In the genomic region with DNA sequence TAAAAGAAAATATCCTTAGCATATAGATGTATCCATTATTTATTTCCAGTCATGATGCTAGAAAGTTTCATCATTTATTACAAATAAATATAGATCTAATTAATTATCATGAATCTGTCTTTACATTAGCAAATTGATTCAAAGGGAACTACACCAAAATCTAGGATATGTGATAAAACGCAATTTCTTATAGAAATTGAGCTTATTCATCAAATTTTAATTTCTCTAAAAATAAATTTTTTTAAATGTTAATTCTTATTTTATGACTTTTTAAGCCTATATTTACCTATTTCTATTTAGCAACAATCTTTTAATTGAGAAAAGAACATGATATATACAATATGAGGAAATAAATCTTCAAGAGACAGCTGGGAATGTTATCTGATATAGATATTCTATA, we compare ENCODE assay signal across 25 cellular contexts. TPM values are rescaled to one million over a fixed set of nuclear protein-coding genes. Genes with fewer than 3 reads are reported as not detected.
A peak's percentile ranks its signal among the peaks of the same experiment; 100 is the strongest.
DNase-seq lines count a peak whose midpoint lies in the region; ATAC-seq, FAIRE-seq and TF ChIP-seq lines count a peak whose summit lies in the region.
"Had no signal": no experiment of that assay in that cellular context is flagged by ENCODE, and none has a peak within 500 bp of the region (broad histone marks: within the 10 kb centered on the region; RNA-seq: fewer than 3 reads in every experiment).

No MANE protein-coding gene starts in this region.

- POLR2A ChIA-PET in OCI-LY7 (lab: Charles Lee) = no interaction called here

- H3K9me3 ChIP-seq in tibial artery = peaks cover 0 to 8% (median 5%) of the 10 kb centered on the region in 3 donors
- no peaks in the 10 kb centered on the region for H3K9me3 ChIP-seq in OCI-LY7 (ENCODE audit: low read length)
- H3K9me3 ChIP-seq: BE2C, HAP-1 had no signal

- no peak overlapping the region for H3K4me2 ChIP-seq in OCI-LY7 (ENCODE audit: low read length)

- ATAC-seq in stimulated activated naive CD8-positive, alpha-beta T cell treated with anti-CD3 and anti-CD28 coated beads, Interleukin-15, Interleukin-2, amounts not matched to agents 100 U/mL and 50 U/mL, for 24 hours = no peak
- ATAC-seq: HepG2 had no signal

- no peaks in the 10 kb centered on the region for H3K79me2 ChIP-seq in OCI-LY7 (ENCODE audit: insufficient read depth, low read depth, low read length)

- no TSS peak for BruUV-seq in OCI-LY7 (replicated peaks; lab: Mats Ljungman, UMichigan)

- H3K27ac ChIP-seq in tibial artery = no peak overlapping the region
- H3K27ac ChIP-seq in OCI-LY7 (ENCODE audit: low read depth, low read length, poor library complexity, severe bottlenecking) = no peak overlapping the region
- H3K27ac ChIP-seq: GM23248 had no signal

- intact Hi-C loops in tibial artery (cut with DNase I; ENCODE audit: low total_unique reads) (no loop called here), OCI-LY7 (cut with micrococcal nuclease; ENCODE audit: unreplicated experiment) (no loop called here)

- TF ChIP-seq CTCF in nephron (IDR thresholded peaks at IDR 0.05; ENCODE audit: unreplicated experiment in 3 of 3) = no peak
- TF ChIP-seq CTCF in tibial artery (IDR thresholded peaks at IDR 0.05) = no peak
- no peak for TF ChIP-seq CTCF in OCI-LY7 (conservative IDR thresholded peaks at IDR 0.05; ENCODE audit: low read length)

- H3K27me3 Mint-ChIP-seq in nephron (ENCODE audit: low read depth) = no peaks in the 10 kb centered on the region

- CTCF ChIA-PET in OCI-LY7 (lab: Charles Lee; ENCODE audit: unreplicated experiment) = no interaction called here

- H3K4me1 Mint-ChIP-seq in nephron = peaks cover 48% of the 10 kb centered on the region
- H3K4me1 Mint-ChIP-seq: CD4-positive, CD25-positive, alpha-beta regulatory T cell; CD8-positive, alpha-beta memory T cell; IgD-negative memory B cell had no signal

- H3K27me3 ChIP-seq in tibial artery = no peaks in the 10 kb centered on the region

- H3K4me1 ChIP-seq in tibial artery (no peaks in the 10 kb centered on the region), OCI-LY7 (ENCODE audit: insufficient read depth, low read length, poor library complexity, severe bottlenecking) (no peaks in the 10 kb centered on the region)
- H3K4me1 ChIP-seq: BE2C had no signal

- no peak overlapping the region for H2AFZ ChIP-seq in OCI-LY7 (ENCODE audit: low read length)
- H2AFZ ChIP-seq: GM23248 had no signal

- FAIRE-seq in A204.1 (lab: Jason Lieb, UNC) = peak; percentile 89
- FAIRE-seq in RCC 7860 (lab: Jason Lieb, UNC) = peak; percentile 54
- FAIRE-seq in colon (lab: Jason Lieb, UNC) = peak; percentile 66
- FAIRE-seq: GM12891, HepG2 had no signal

- peak overlapping the region in 2 of 3 experiments; percentile 62 to 68 for H3K27ac Mint-ChIP-seq in nephron
- H3K27ac Mint-ChIP-seq: CD4-positive, CD25-positive, alpha-beta regulatory T cell; CD8-positive, alpha-beta memory T cell; IgD-negative memory B cell had no signal

- H4K20me1 ChIP-seq in OCI-LY7 (ENCODE audit: insufficient read depth, low read length) = no peaks in the 10 kb centered on the region

- no peaks in the 10 kb centered on the region for H3K36me3 Mint-ChIP-seq in nephron (ENCODE audit: low read depth)
- H3K36me3 Mint-ChIP-seq: CD4-positive, CD25-positive, alpha-beta regulatory T cell; CD8-positive, alpha-beta memory T cell; IgD-negative memory B cell had no signal

- DNase-seq in RCC 7860 (ENCODE audit: low spot score) = no peak
- no peak for DNase-seq in tibial artery
- no peak for DNase-seq in activated CD4-positive, CD25-positive, alpha-beta regulatory T cell treated with anti-CD3 and anti-CD28 coated beads, Interleukin-2, amount 50 U/mL, for 72 hours
- no peak for DNase-seq in stimulated activated naive CD8-positive, alpha-beta T cell treated with anti-CD3 and anti-CD28 coated beads, Interleukin-15, Interleukin-2, amounts not matched to agents 100 U/mL and 50 U/mL, for 24 hours
- no peak for DNase-seq in OCI-LY7 (ENCODE audit: low spot score)
- DNase-seq: 8988T; ACHN; BE2C; C1 segment of cervical spinal cord; CD4-positive, CD25-positive, alpha-beta regulatory T cell; CD8-positive, alpha-beta memory T cell; COR-L47; DMS 273 treated with DMSO at 0.1 percent for 48 hours; DMS53; DND-41; EL; GM23248 had no signal

- H3K9me2 ChIP-seq in OCI-LY7 (ENCODE audit: insufficient read depth, low read length) = no peaks in the 10 kb centered on the region

- peaks cover 5% of the 10 kb centered on the region for H3K9me3 Mint-ChIP-seq in nephron
- H3K9me3 Mint-ChIP-seq: IgD-negative memory B cell had no signal

- H3K4me3 Mint-ChIP-seq in nephron = no peak overlapping the region
- H3K4me3 Mint-ChIP-seq: CD4-positive, CD25-positive, alpha-beta regulatory T cell; CD8-positive, alpha-beta memory T cell; IgD-negative memory B cell had no signal

- H3K4me3 ChIP-seq in tibial artery (no peak overlapping the region), OCI-LY7 (ENCODE audit: low read depth, low read length, poor library complexity, severe bottlenecking) (no peak overlapping the region)
- H3K4me3 ChIP-seq: GM23248, HAP-1 had no signal

- H3K36me3 ChIP-seq in tibial artery (no peaks in the 10 kb centered on the region), OCI-LY7 (ENCODE audit: insufficient read depth, low read length) (no peaks in the 10 kb centered on the region)
- H3K36me3 ChIP-seq: BE2C, HAP-1 had no signal

RNA-seq across cellular contexts. Expression of gene ING3, which starts 34.0 kb away (rescaled TPM):
- total RNA-seq in OCI-LY7 (2014; rRNA removed; shearing (Covaris generic)) = 12.5 and 21.4 TPM in 2 replicates
- total RNA-seq in OCI-LY7 (2022) = 22.2 and 22.7 TPM in 2 replicates

RNA-seq across cellular contexts. Expression of gene TSPAN12, which starts 58.6 kb away (rescaled TPM):
- not detected in 2 replicates for total RNA-seq in OCI-LY7 (2014; rRNA removed; shearing (Covaris generic))
- not detected in 2 replicates for total RNA-seq in OCI-LY7 (2022)
- total RNA-seq: CD4-positive, CD25-positive, alpha-beta regulatory T cell; CD8-positive, alpha-beta memory T cell; G401 had no signal
